Comparison of ENCODE assay signal across 1 cellular context in genomic region chr7:149838224-149838991, GRCh38.
A peak's percentile ranks its signal among the peaks of the same experiment; 100 is the strongest.
TF ChIP-seq lines count a peak whose summit lies in the region.

TSS of gene ZNF862 (plus strand) at chr7:149838375. CDS start at chr7:149838612, 237 bp downstream.

TF ChIP-seq in HepG2, 621 proteins besides CTCF, POLR2A, EP300 and RAD21 (continued from another document and continues in another):
- no peak for TF ChIP-seq CBX2 (IDR thresholded peaks at IDR 0.05; ENCODE audit: low read depth, low read length)
- peak; percentile 92; the same call in 1 of the 2 replicates for TF ChIP-seq CBX2 (CRISPR knock-in tag; IDR thresholded peaks at IDR 0.05; ENCODE audit: low read depth)
- TF ChIP-seq RFXAP (CRISPR knock-in tag; IDR thresholded peaks at IDR 0.05; ENCODE audit: borderline replicate concordance) = peak; percentile 85
- peak; percentile 60; the same call in 1 of the 2 replicates for TF ChIP-seq YEATS4 (CRISPR knock-in tag; IDR thresholded peaks at IDR 0.05; ENCODE audit: borderline replicate concordance)
- TF ChIP-seq, protein P1, sequence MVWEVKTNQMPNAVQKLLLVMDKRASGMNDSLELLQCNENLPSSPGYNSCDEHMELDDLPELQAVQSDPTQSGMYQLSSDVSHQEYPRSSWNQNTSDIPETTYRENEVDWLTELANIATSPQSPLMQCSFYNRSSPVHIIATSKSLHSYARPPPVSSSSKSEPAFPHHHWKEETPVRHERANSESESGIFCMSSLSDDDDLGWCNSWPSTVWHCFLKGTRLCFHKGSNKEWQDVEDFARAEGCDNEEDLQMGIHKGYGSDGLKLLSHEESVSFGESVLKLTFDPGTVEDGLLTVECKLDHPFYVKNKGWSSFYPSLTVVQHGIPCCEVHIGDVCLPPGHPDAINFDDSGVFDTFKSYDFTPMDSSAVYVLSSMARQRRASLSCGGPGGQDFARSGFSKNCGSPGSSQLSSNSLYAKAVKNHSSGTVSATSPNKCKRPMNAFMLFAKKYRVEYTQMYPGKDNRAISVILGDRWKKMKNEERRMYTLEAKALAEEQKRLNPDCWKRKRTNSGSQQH (CRISPR knock-in tag; IDR thresholded peaks at IDR 0.05; ENCODE audit: low read depth) = no peak
- no peak for TF ChIP-seq USF2 (IDR thresholded peaks at IDR 0.05; ENCODE audit: low read depth, low read length)
- no peak for TF ChIP-seq USF2 (CRISPR knock-in tag; IDR thresholded peaks at IDR 0.05; ENCODE audit: borderline replicate concordance)
- 0 out of 2 replicates have a peak, but pooled peaks have one; percentile 31 for TF ChIP-seq MXD4 (CRISPR knock-in tag; IDR thresholded peaks at IDR 0.05)
- TF ChIP-seq ZFX (CRISPR knock-in tag; IDR thresholded peaks at IDR 0.05; ENCODE audit: low read depth) = peak; percentile 98
- TF ChIP-seq, protein P2, sequence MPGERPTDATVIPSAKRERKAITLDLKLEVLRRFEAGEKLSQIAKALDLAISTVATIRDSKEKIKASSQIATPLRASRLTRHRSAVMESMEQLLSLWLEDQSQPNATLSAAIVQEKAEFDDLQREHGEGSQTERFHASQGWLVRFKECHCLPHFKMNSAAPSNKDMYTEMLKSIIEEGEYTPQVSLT (CRISPR knock-in tag; IDR thresholded peaks at IDR 0.05; ENCODE audit: borderline replicate concordance, low read depth) = no peak
- TF ChIP-seq, protein P3, sequence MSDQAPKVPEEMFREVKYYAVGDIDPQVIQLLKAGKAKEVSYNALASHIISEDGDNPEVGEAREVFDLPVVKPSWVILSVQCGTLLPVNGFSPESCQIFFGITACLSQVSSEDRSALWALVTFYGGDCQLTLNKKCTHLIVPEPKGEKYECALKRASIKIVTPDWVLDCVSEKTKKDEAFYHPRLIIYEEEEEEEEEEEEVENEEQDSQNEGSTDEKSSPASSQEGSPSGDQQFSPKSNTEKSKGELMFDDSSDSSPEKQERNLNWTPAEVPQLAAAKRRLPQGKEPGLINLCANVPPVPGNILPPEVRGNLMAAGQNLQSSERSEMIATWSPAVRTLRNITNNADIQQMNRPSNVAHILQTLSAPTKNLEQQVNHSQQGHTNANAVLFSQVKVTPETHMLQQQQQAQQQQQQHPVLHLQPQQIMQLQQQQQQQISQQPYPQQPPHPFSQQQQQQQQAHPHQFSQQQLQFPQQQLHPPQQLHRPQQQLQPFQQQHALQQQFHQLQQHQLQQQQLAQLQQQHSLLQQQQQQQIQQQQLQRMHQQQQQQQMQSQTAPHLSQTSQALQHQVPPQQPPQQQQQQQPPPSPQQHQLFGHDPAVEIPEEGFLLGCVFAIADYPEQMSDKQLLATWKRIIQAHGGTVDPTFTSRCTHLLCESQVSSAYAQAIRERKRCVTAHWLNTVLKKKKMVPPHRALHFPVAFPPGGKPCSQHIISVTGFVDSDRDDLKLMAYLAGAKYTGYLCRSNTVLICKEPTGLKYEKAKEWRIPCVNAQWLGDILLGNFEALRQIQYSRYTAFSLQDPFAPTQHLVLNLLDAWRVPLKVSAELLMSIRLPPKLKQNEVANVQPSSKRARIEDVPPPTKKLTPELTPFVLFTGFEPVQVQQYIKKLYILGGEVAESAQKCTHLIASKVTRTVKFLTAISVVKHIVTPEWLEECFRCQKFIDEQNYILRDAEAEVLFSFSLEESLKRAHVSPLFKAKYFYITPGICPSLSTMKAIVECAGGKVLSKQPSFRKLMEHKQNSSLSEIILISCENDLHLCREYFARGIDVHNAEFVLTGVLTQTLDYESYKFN (CRISPR knock-in tag; conservative IDR thresholded peaks at IDR 0.05) = peak; percentile 71
- no peak for TF ChIP-seq ZNF329 (CRISPR knock-in tag; IDR thresholded peaks at IDR 0.05; ENCODE audit: low read depth)
- TF ChIP-seq ZNF24 (IDR thresholded peaks at IDR 0.05) = no peak
- TF ChIP-seq, protein P4, sequence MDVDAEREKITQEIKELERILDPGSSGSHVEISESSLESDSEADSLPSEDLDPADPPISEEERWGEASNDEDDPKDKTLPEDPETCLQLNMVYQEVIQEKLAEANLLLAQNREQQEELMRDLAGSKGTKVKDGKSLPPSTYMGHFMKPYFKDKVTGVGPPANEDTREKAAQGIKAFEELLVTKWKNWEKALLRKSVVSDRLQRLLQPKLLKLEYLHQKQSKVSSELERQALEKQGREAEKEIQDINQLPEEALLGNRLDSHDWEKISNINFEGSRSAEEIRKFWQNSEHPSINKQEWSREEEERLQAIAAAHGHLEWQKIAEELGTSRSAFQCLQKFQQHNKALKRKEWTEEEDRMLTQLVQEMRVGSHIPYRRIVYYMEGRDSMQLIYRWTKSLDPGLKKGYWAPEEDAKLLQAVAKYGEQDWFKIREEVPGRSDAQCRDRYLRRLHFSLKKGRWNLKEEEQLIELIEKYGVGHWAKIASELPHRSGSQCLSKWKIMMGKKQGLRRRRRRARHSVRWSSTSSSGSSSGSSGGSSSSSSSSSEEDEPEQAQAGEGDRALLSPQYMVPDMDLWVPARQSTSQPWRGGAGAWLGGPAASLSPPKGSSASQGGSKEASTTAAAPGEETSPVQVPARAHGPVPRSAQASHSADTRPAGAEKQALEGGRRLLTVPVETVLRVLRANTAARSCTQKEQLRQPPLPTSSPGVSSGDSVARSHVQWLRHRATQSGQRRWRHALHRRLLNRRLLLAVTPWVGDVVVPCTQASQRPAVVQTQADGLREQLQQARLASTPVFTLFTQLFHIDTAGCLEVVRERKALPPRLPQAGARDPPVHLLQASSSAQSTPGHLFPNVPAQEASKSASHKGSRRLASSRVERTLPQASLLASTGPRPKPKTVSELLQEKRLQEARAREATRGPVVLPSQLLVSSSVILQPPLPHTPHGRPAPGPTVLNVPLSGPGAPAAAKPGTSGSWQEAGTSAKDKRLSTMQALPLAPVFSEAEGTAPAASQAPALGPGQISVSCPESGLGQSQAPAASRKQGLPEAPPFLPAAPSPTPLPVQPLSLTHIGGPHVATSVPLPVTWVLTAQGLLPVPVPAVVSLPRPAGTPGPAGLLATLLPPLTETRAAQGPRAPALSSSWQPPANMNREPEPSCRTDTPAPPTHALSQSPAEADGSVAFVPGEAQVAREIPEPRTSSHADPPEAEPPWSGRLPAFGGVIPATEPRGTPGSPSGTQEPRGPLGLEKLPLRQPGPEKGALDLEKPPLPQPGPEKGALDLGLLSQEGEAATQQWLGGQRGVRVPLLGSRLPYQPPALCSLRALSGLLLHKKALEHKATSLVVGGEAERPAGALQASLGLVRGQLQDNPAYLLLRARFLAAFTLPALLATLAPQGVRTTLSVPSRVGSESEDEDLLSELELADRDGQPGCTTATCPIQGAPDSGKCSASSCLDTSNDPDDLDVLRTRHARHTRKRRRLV (CRISPR knock-in tag; IDR thresholded peaks at IDR 0.05) = no peak
- TF ChIP-seq ZNF318 (CRISPR knock-in tag; IDR thresholded peaks at IDR 0.05) = no peak
- peak; percentile 79 for TF ChIP-seq HDAC2 (CRISPR knock-in tag; IDR thresholded peaks at IDR 0.05)
- no peak for TF ChIP-seq FUBP1 (CRISPR knock-in tag; IDR thresholded peaks at IDR 0.05; ENCODE audit: borderline replicate concordance)
- TF ChIP-seq, protein P5, sequence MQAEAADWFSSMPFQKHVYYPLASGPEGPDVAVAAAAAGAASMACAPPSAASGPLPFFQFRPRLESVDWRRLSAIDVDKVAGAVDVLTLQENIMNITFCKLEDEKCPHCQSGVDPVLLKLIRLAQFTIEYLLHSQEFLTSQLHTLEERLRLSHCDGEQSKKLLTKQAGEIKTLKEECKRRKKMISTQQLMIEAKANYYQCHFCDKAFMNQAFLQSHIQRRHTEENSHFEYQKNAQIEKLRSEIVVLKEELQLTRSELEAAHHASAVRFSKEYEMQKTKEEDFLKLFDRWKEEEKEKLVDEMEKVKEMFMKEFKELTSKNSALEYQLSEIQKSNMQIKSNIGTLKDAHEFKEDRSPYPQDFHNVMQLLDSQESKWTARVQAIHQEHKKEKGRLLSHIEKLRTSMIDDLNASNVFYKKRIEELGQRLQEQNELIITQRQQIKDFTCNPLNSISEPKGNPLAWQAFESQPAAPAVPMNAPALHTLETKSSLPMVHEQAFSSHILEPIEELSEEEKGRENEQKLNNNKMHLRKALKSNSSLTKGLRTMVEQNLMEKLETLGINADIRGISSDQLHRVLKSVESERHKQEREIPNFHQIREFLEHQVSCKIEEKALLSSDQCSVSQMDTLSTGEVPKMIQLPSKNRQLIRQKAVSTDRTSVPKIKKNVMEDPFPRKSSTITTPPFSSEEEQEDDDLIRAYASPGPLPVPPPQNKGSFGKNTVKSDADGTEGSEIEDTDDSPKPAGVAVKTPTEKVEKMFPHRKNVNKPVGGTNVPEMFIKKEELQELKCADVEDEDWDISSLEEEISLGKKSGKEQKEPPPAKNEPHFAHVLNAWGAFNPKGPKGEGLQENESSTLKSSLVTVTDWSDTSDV (CRISPR knock-in tag; IDR thresholded peaks at IDR 0.05) = no peak
- no peak for TF ChIP-seq ZNF597 (CRISPR knock-in tag; IDR thresholded peaks at IDR 0.05)
- TF ChIP-seq ZNF75D (CRISPR knock-in tag; IDR thresholded peaks at IDR 0.05; ENCODE audit: borderline replicate concordance) = no peak
